Comparison of ENCODE assay signal across 24 cellular contexts in genomic region chrX:43065978-43066377, GRCh38.
A peak's percentile ranks its signal among the peaks of the same experiment; 100 is the strongest.
DNase-seq lines count a peak whose midpoint lies in the region; ATAC-seq, FAIRE-seq and TF ChIP-seq lines count a peak whose summit lies in the region.
"Had no signal": no experiment of that assay in that cellular context is flagged by ENCODE, and none has a peak within 500 bp of the region (broad histone marks: within the 10 kb centered on the region; RNA-seq: fewer than 3 reads in every experiment).

No MANE protein-coding gene starts in this region.

- POLR2A ChIA-PET in endothelial cell of umbilical vein (lab: Charles Lee): no interaction called here

- intact Hi-C loops in endothelial cell of umbilical vein (cut with micrococcal nuclease) (no loop called here), sciatic nerve (cut with DNase I) (no loop called here), posterior vena cava (cut with DNase I) (no loop called here)

- peak; percentile 61 for ATAC-seq in sciatic nerve
- ATAC-seq: Panc1 had no signal

- dilution Hi-C loops in endothelial cell of umbilical vein (cut with MboI; ENCODE audit: extremely low pct_ligation_motif_present, low sequenced_read_pairs): no loop called here

- no TSS peak for BruUV-seq in endothelial cell of umbilical vein (replicated peaks; lab: Mats Ljungman, UMichigan)

- no peaks in the 10 kb centered on the region for H3K9me3 Mint-ChIP-seq in neural progenitor cell

- no peak for TF ChIP-seq POLR2A in endothelial cell of umbilical vein (IDR thresholded peaks at IDR 0.05; ENCODE audit: low read depth, low read length)

- TF ChIP-seq CTCF in endothelial cell of umbilical vein (IDR thresholded peaks at IDR 0.05; ENCODE audit: extremely low read depth in 1 of 2, insufficient read depth in 1 of 2, low read depth in 1 of 2, low read length in 2 of 2) (no peak), neural progenitor cell (IDR thresholded peaks at IDR 0.05) (no peak)

- no peak for FAIRE-seq in endothelial cell of umbilical vein (lab: Jason Lieb, UNC)
- FAIRE-seq: GM12891 had no signal

- no peak overlapping the region for H3K27ac Mint-ChIP-seq in neural progenitor cell
- H3K27ac Mint-ChIP-seq: CD4-positive, alpha-beta memory T cell; HFFc6 had no signal

- no peak overlapping the region for H3K27ac ChIP-seq in endothelial cell of umbilical vein (ENCODE audit: insufficient read depth, low read depth, low read length)
- no peak overlapping the region for H3K27ac ChIP-seq in neural progenitor cell
- H3K27ac ChIP-seq: RWPE1, SK-N-MC had no signal

- no peak overlapping the region for H3K4me3 ChIP-seq in endothelial cell of umbilical vein (replicated peaks in 1 of 3; ENCODE audit: insufficient read depth in 1 of 3, low read depth in 1 of 3, low read length in 3 of 3)
- H3K4me3 ChIP-seq in neural progenitor cell: no peak overlapping the region
- H3K4me3 ChIP-seq: HAP-1, SK-N-MC had no signal

- H4K20me1 ChIP-seq in endothelial cell of umbilical vein (replicated peaks; ENCODE audit: control insufficient read depth, extremely low read depth, insufficient read depth, low read length): no peaks in the 10 kb centered on the region
- H4K20me1 ChIP-seq in neural progenitor cell (ENCODE audit: low read depth): no peaks in the 10 kb centered on the region

- no peaks in the 10 kb centered on the region for H3K9me3 ChIP-seq in endothelial cell of umbilical vein (replicated peaks; ENCODE audit: control insufficient read depth, insufficient read depth, low read length)
- H3K9me3 ChIP-seq in neural progenitor cell (ENCODE audit: low read depth): no peaks in the 10 kb centered on the region
- H3K9me3 ChIP-seq: Caco-2, HAP-1 had no signal

- H3K27me3 ChIP-seq in endothelial cell of umbilical vein (ENCODE audit: control insufficient read depth in 2 of 2, insufficient read depth in 2 of 2, low read length in 2 of 2) (no peaks in the 10 kb centered on the region), neural progenitor cell (no peaks in the 10 kb centered on the region)

- H3F3A ChIP-seq in neural progenitor cell (ENCODE audit: low read depth): no peaks in the 10 kb centered on the region

- no peaks in the 10 kb centered on the region for H3K27me3 Mint-ChIP-seq in neural progenitor cell (ENCODE audit: insufficient read depth, low read depth)
- H3K27me3 Mint-ChIP-seq: CD4-positive, alpha-beta memory T cell had no signal

- H3K9ac ChIP-seq in endothelial cell of umbilical vein (replicated peaks; ENCODE audit: extremely low read depth, insufficient read depth, low read length): no peak overlapping the region
- H3K9ac ChIP-seq in neural progenitor cell: no peak overlapping the region

- DNase-seq in HT1080 (ENCODE audit: low read depth): peak; percentile 15
- DNase-seq in LHCN-M2 (ENCODE audit: low read depth): peak; percentile 0
- peak; percentile 3 for DNase-seq in endothelial cell of umbilical vein (ENCODE audit: low read depth, low spot score)
- no peak for DNase-seq in sciatic nerve (ENCODE audit: low spot score)
- no peak for DNase-seq in posterior vena cava (ENCODE audit: low spot score)
- DNase-seq in neural progenitor cell (ENCODE audit: low spot score): no peak
- DNase-seq in stimulated activated naive CD4-positive, alpha-beta T cell (lab: John Stamatoyannopoulos, UW): no peak
- DNase-seq: C1 segment of cervical spinal cord; Caco-2; CD4-positive, alpha-beta memory T cell; DMS79 treated with DMSO at 0.1 percent for 48 hours; GF-D8; GOT3; HFFc6; NCI-H1092; NCI-H1436; NCI-H187 treated with DMSO at 0.1 percent for 48 hours; NCI-H526 treated with DMSO at 0.1 percent for 48 hours; SHP77 had no signal

- H3K4me3 Mint-ChIP-seq in neural progenitor cell: no peak overlapping the region
- H3K4me3 Mint-ChIP-seq: CD4-positive, alpha-beta memory T cell; HFFc6 had no signal

- H3K79me2 ChIP-seq in endothelial cell of umbilical vein (ENCODE audit: control insufficient read depth, insufficient read depth, low read length) (no peaks in the 10 kb centered on the region), neural progenitor cell (ENCODE audit: low read depth) (no peaks in the 10 kb centered on the region)

- H3K9me1 ChIP-seq in endothelial cell of umbilical vein (replicated peaks; ENCODE audit: control insufficient read depth, extremely low read depth, insufficient read depth, low read length): no peaks in the 10 kb centered on the region

- no peaks in the 10 kb centered on the region for H3K36me3 ChIP-seq in endothelial cell of umbilical vein (ENCODE audit: control insufficient read depth in 2 of 2, extremely low read depth in 1 of 2, insufficient read depth in 2 of 2, low read length in 2 of 2)
- no peaks in the 10 kb centered on the region for H3K36me3 ChIP-seq in neural progenitor cell
- H3K36me3 ChIP-seq: HAP-1 had no signal

- H3K36me3 Mint-ChIP-seq in neural progenitor cell: no peaks in the 10 kb centered on the region
- H3K36me3 Mint-ChIP-seq: CD4-positive, alpha-beta memory T cell had no signal

- H3K4me2 ChIP-seq in endothelial cell of umbilical vein (ENCODE audit: insufficient read depth, low read length) (no peak overlapping the region), neural progenitor cell (no peak overlapping the region)

- no peaks in the 10 kb centered on the region for H3K4me1 Mint-ChIP-seq in neural progenitor cell

- no peaks in the 10 kb centered on the region for H3K4me1 ChIP-seq in endothelial cell of umbilical vein (ENCODE audit: control insufficient read depth, extremely low read depth, insufficient read depth, low read length)
- H3K4me1 ChIP-seq in neural progenitor cell: peaks cover 10% of the 10 kb centered on the region
- H3K4me1 ChIP-seq: Caco-2 had no signal

- H2AFZ ChIP-seq in endothelial cell of umbilical vein (ENCODE audit: low read depth, low read length) (no peak overlapping the region), neural progenitor cell (replicated peaks) (no peak overlapping the region)

- CTCF ChIA-PET in endothelial cell of umbilical vein (lab: Charles Lee): no interaction called here

TF ChIP-seq in endothelial cell of umbilical vein, 7 proteins besides CTCF, POLR2A, EP300 and RAD21:
- TF ChIP-seq POLR2AphosphoS5 (IDR thresholded peaks at IDR 0.05; ENCODE audit: insufficient read depth, low read depth, low read length): no peak
- TF ChIP-seq EZH2 (IDR thresholded peaks at IDR 0.05; ENCODE audit: borderline replicate concordance, low read depth, low read length, severe bottlenecking): no peak
- TF ChIP-seq MYC (IDR thresholded peaks at IDR 0.05; ENCODE audit: low read depth, low read length): no peak
- no peak for TF ChIP-seq MAX (IDR thresholded peaks at IDR 0.05; ENCODE audit: insufficient read depth, insufficient read length)
- no peak for TF ChIP-seq GATA2 (IDR thresholded peaks at IDR 0.05; ENCODE audit: insufficient read depth, insufficient read length, low read depth, low read length)
- TF ChIP-seq FOS (IDR thresholded peaks at IDR 0.05; ENCODE audit: borderline replicate concordance, insufficient read depth, low read length): no peak
- TF ChIP-seq JUN (IDR thresholded peaks at IDR 0.05; ENCODE audit: borderline replicate concordance, insufficient read depth, insufficient read length, low read depth): no peak

Comparison
In these comparisons a context has a peak if more than half of its experiments do, and no peak if none do; other contexts are left out.
1. DNase-seq: peak in HT1080 (single experiment), LHCN-M2 (single experiment) and endothelial cell of umbilical vein (single experiment); none in sciatic nerve (single experiment), posterior vena cava (single experiment), neural progenitor cell (single experiment) and stimulated activated naive CD4-positive, alpha-beta T cell (0 of 6).